ENCODE assay signal across 20 cellular contexts in genomic region chr2:190420822-190421221, GRCh38.
"Had no signal": no experiment of that assay in that cellular context is flagged by ENCODE, and none has a peak within 500 bp of the region (broad histone marks: within the 10 kb centered on the region; RNA-seq: fewer than 3 reads in every experiment).

No MANE protein-coding gene starts in this region.

- DNase-seq: activated CD4-positive, alpha-beta T cell treated with anti-CD3 and anti-CD28 coated beads for 48 hours; activated CD8-positive, alpha-beta T cell treated with anti-CD3 and anti-CD28 coated beads for 36 hours; activated gamma-delta T cell; activated T-cell treated with anti-CD3 and anti-CD28 coated beads, Interleukin-2, amount 50 U/mL, for 48 hours; amygdala; body of pancreas; caudate nucleus; effector CD8-positive, alpha-beta T cell; foreskin melanocyte; head of caudate nucleus; immature natural killer cell; sigmoid colon; stimulated activated CD4-positive, alpha-beta T cell treated with anti-CD3 and anti-CD28 coated beads, Interleukin-1b, Interleukin-23, amount 100 ng/mL, for 48 hours; stomach; T-helper 17 cell; testis; upper lobe of right lung had no signal

- H3K4me1 Mint-ChIP-seq: neural crest cell had no signal

- H3K27me3 Mint-ChIP-seq: activated CD8-positive, alpha-beta T cell treated with anti-CD3 and anti-CD28 coated beads for 36 hours; activated naive CD8-positive, alpha-beta T cell; T-helper 17 cell had no signal

- H3K9me3 Mint-ChIP-seq: activated CD8-positive, alpha-beta T cell treated with anti-CD3 and anti-CD28 coated beads for 36 hours; immature natural killer cell had no signal

- H3K4me3 ChIP-seq: body of pancreas, sigmoid colon, stomach, testis, upper lobe of right lung had no signal

- H3K27ac ChIP-seq: body of pancreas, sigmoid colon, stomach, testis, upper lobe of right lung had no signal

- H3K36me3 ChIP-seq: sigmoid colon, upper lobe of right lung had no signal

- H3K27ac Mint-ChIP-seq: activated CD8-positive, alpha-beta T cell treated with anti-CD3 and anti-CD28 coated beads for 36 hours; activated naive CD8-positive, alpha-beta T cell; mesothelial cell of epicardium had no signal

- H3K4me3 Mint-ChIP-seq: activated CD8-positive, alpha-beta T cell treated with anti-CD3 and anti-CD28 coated beads for 36 hours; activated naive CD8-positive, alpha-beta T cell; immature natural killer cell; mesothelial cell of epicardium; neural crest cell; T-helper 17 cell had no signal

- H3K27me3 ChIP-seq: body of pancreas, sigmoid colon, stomach, testis, upper lobe of right lung had no signal

- H3K9me3 ChIP-seq: body of pancreas, sigmoid colon, stomach, testis, upper lobe of right lung had no signal

- H3K4me1 ChIP-seq: testis had no signal
